26 cellular contexts compared by ENCODE assay signal in the genomic region with DNA sequence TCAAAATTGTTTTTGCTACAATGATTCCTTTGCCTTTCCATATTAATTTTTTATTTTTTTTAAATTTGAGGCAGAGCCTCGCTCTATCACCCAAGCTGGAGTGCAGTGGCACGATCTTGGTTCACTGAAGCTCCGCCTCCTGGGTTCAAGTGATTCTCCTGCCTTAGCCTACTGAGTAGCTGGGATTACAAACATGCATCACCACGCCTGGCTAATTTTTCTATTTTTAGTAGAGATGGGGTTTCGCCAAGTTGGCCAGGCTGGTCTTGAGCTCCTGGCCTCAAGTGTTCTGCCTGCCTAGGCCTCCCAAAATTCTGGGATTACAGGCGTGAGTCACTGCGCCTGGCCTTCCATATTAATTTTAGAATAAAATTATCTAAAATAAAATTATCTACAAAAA. TPM values are rescaled to one million over a fixed set of nuclear protein-coding genes. Genes with fewer than 3 reads are reported as not detected.
DNase-seq lines count a peak whose midpoint lies in the region; ATAC-seq and TF ChIP-seq lines count a peak whose summit lies in the region.
"Had no signal": no experiment of that assay in that cellular context is flagged by ENCODE, and none has a peak within 500 bp of the region (broad histone marks: within the 10 kb centered on the region; RNA-seq: fewer than 3 reads in every experiment).

No MANE protein-coding gene starts in this region.

- H3K27ac ChIP-seq in left ventricle myocardium inferior (replicated peaks) (no peak overlapping the region), iPS-20b (ENCODE audit: low read length) (no peak overlapping the region), psoas muscle (peak overlapping the region; percentile 24), aorta (ENCODE audit: low read depth in 1 of 2, low read length in 2 of 2) (no peak overlapping the region)
- H3K27ac ChIP-seq: BLaER1 had no signal

- TF ChIP-seq CTCF in left ventricle myocardium inferior (IDR thresholded peaks at IDR 0.05; ENCODE audit: borderline replicate concordance): no peak
- no peak for TF ChIP-seq CTCF in psoas muscle (IDR thresholded peaks at IDR 0.05)

- H3K36me3 ChIP-seq in left ventricle myocardium inferior: no peaks in the 10 kb centered on the region
- H3K36me3 ChIP-seq in iPS-20b (ENCODE audit: insufficient read depth, low read depth, low read length): no peaks in the 10 kb centered on the region
- H3K36me3 ChIP-seq in psoas muscle (ENCODE audit: insufficient read depth in 1 of 2, low read depth in 1 of 2): no peaks in the 10 kb centered on the region
- H3K36me3 ChIP-seq in aorta (ENCODE audit: control insufficient read depth in 1 of 2, insufficient read depth in 2 of 2, low read length in 1 of 2): no peaks in the 10 kb centered on the region
- H3K36me3 ChIP-seq: BE2C had no signal

- no peak for DNase-seq in left ventricle myocardium superior
- no peak for DNase-seq in left ventricle myocardium inferior
- DNase-seq in T-helper 17 cell: no peak
- DNase-seq in psoas muscle: no peak
- DNase-seq in aorta: no peak
- no peak for DNase-seq in pons (ENCODE audit: low spot score)
- DNase-seq: 8988T; ACHN; BE2C; C1 segment of cervical spinal cord; CD4-positive, alpha-beta memory T cell; CD8-positive, alpha-beta memory T cell; COR-L47; DMS 273 treated with DMSO at 0.1 percent for 48 hours; DMS153; DMS53; DMS79; DND-41; EL; GDM1 had no signal

- H3K4me1 ChIP-seq in left ventricle myocardium inferior: peaks cover 49% of the 10 kb centered on the region
- peaks cover 35% of the 10 kb centered on the region for H3K4me1 ChIP-seq in iPS-20b (ENCODE audit: insufficient read depth, low read length)
- no peaks in the 10 kb centered on the region for H3K4me1 ChIP-seq in psoas muscle
- H3K4me1 ChIP-seq in aorta (ENCODE audit: control insufficient read depth in 1 of 2, insufficient read depth in 2 of 2, low read length in 2 of 2): no peaks in the 10 kb centered on the region
- H3K4me1 ChIP-seq: BE2C, BLaER1 had no signal

- peak; percentile 26 for ATAC-seq in left ventricle myocardium superior
- ATAC-seq in T-helper 17 cell: no peak
- peak in 3 of 4 donors; percentile 30 to 86 (median 67) for ATAC-seq in psoas muscle
- no peak for ATAC-seq in aorta (ENCODE audit: low FRiP score)
- ATAC-seq in GM21423 (IDR thresholded peaks at IDR 0.05; ENCODE audit: unreplicated experiment): no peak
- ATAC-seq: GM12878 had no signal

- 51 to 81% (median 60%) methylated on average over 7 of the region's 7 CpGs for WGBS in psoas muscle, 3 donors
- WGBS in aorta, 2 donors: 85 to 88% methylated on average over 7 of the region's 7 CpGs

- H3K27ac Mint-ChIP-seq in T-helper 17 cell: peak overlapping the region; percentile 59
- H3K27ac Mint-ChIP-seq: CD14-positive monocyte had no signal

- intact Hi-C loops in left ventricle myocardium superior (cut with micrococcal nuclease): no loop called here
- intact Hi-C loops in left ventricle myocardium inferior (cut with micrococcal nuclease): no loop called here
- intact Hi-C loops in psoas muscle (cut with DNase I): no loop called here
- intact Hi-C loops in aorta (cut with DNase I): no loop called here

- H3K4me3 ChIP-seq in left ventricle myocardium inferior: no peak overlapping the region
- H3K4me3 ChIP-seq in iPS-20b (ENCODE audit: low read length): no peak overlapping the region
- H3K4me3 ChIP-seq in psoas muscle: no peak overlapping the region
- H3K4me3 ChIP-seq in aorta (ENCODE audit: low read length in 2 of 2): no peak overlapping the region
- H3K4me3 ChIP-seq: BLaER1, GM12878 had no signal

- H3K9me3 ChIP-seq in left ventricle myocardium inferior (replicated peaks) (peaks cover 13% of the 10 kb centered on the region), T-helper 17 cell (ENCODE audit: control insufficient read depth, low read length, poor library complexity, severe bottlenecking) (no peaks in the 10 kb centered on the region), iPS-20b (ENCODE audit: insufficient read depth, low read depth, low read length) (no peaks in the 10 kb centered on the region), psoas muscle (no peaks in the 10 kb centered on the region), aorta (ENCODE audit: control insufficient read depth, low read length) (no peaks in the 10 kb centered on the region)
- H3K9me3 ChIP-seq: BE2C had no signal

- H3K27me3 ChIP-seq in left ventricle myocardium inferior (ENCODE audit: low read depth): no peaks in the 10 kb centered on the region
- no peaks in the 10 kb centered on the region for H3K27me3 ChIP-seq in iPS-20b (ENCODE audit: insufficient read depth, low read length)
- no peaks in the 10 kb centered on the region for H3K27me3 ChIP-seq in psoas muscle (ENCODE audit: insufficient read depth in 3 of 3, low read length in 2 of 3)
- H3K27me3 ChIP-seq in aorta (ENCODE audit: control insufficient read depth in 1 of 2, insufficient read depth in 2 of 2, low read length in 1 of 2): no peaks in the 10 kb centered on the region
- H3K27me3 ChIP-seq: BE2C, BLaER1 had no signal

- no peak overlapping the region for H3K4me3 Mint-ChIP-seq in T-helper 17 cell
- H3K4me3 Mint-ChIP-seq: CD14-positive monocyte; CD8-positive, alpha-beta memory T cell had no signal

- H3K4me1 Mint-ChIP-seq in T-helper 17 cell: peaks cover 43% of the 10 kb centered on the region
- H3K4me1 Mint-ChIP-seq: CD14-positive monocyte had no signal

- 0 out of 2 replicates have a peak overlapping the region, but pooled peaks have one; percentile 35 for H3K9ac ChIP-seq in iPS-20b (ENCODE audit: low read depth, low read length)
- H3K9ac ChIP-seq: BLaER1 had no signal

- H3K27me3 Mint-ChIP-seq in T-helper 17 cell: no peaks in the 10 kb centered on the region
- H3K27me3 Mint-ChIP-seq: CD4-positive, alpha-beta memory T cell; CD4-positive, CD25-positive, alpha-beta regulatory T cell; CD8-positive, alpha-beta memory T cell had no signal

- H3K36me3 Mint-ChIP-seq in T-helper 17 cell (ENCODE audit: low read depth): no peaks in the 10 kb centered on the region

RNA-seq across cellular contexts. Expression of a gene that starts 41.3 kb away (rescaled TPM):
- total RNA-seq in left ventricle myocardium superior: 41.1 TPM
- total RNA-seq in left ventricle myocardium inferior: 45.4 TPM
- 100 to 1,000 TPM; 128 to 149 TPM for total RNA-seq in T-helper 17 cell
- 10 to 100 TPM; 17.3 to 35.4 (median 29.2) TPM for total RNA-seq in psoas muscle
- polyA plus RNA-seq in psoas muscle: 1 to 10 TPM; 2.1 to 8.5 (median 2.8) TPM
- total RNA-seq in aorta: 10 to 100 TPM; 20.4 to 39.0 TPM
- 1 to 10 TPM; 2.1 to 2.7 TPM for polyA plus RNA-seq in aorta

Comparison
In these comparisons a context has a peak if more than half of its experiments do, and no peak if none do; other contexts are left out.
1. ATAC-seq: peak in left ventricle myocardium superior (single experiment) and psoas muscle (3 of 4); none in T-helper 17 cell (single experiment), aorta (single experiment) and GM21423 (single experiment).